Comparison of ENCODE assay signal across 18 cellular contexts in the genomic region with DNA sequence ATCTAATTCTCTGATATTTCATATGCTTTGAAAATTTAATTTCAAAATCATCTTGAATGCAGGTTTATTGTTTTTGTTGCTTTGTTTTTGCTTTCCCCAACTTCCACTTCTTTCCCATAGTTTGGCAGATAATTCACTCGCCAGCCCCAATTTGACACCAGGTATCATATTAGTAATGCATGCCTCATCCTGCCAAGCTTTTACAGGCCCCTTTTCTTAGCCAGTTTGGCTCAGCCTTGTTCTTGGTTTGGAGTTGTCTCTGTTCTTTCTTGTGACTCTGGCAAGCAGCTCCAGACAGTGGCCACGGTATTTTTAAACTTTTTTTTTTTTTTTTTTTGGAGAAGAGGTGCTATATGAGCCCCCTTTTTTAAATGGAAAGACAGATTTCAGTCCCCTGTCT.
"Had no signal": no experiment of that assay in that cellular context is flagged by ENCODE, and none has a peak within 500 bp of the region (broad histone marks: within the 10 kb centered on the region; RNA-seq: fewer than 3 reads in every experiment).

No MANE protein-coding gene starts in this region.

- H3K27ac ChIP-seq: gastroesophageal sphincter, left ventricle myocardium inferior, lower lobe of right lung, neutrophil, right atrium auricular region, sigmoid colon, skin epidermis, stomach had no signal

- DNase-seq: cerebellar nuclear complex; immature natural killer cell; kidney; left cardiac atrium; left ventricle myocardium inferior; lower lobe of right lung; mesendoderm; naive thymus-derived CD4-positive, alpha-beta T cell; sigmoid colon; stimulated activated CD4-positive, alpha-beta T cell treated with anti-CD3 and anti-CD28 coated beads, Interleukin-12 subunit alpha, Interleukin-12 subunit beta, amount 100 ng/mL, for 4 hours; stimulated activated naive CD4-positive, alpha-beta T cell; stomach; substantia nigra; trophoblast cell had no signal

- H3K4me3 ChIP-seq: gastroesophageal sphincter, left ventricle myocardium inferior, lower lobe of right lung, right atrium auricular region, sigmoid colon, skin epidermis, stomach had no signal
